Comparison of ENCODE assay signal across 12 cellular contexts in genomic region chr10:79405221-79405994, GRCh38. TPM values are rescaled to one million over a fixed set of nuclear protein-coding genes. Genes with fewer than 3 reads are reported as not detected.
DNase-seq lines count a peak whose midpoint lies in the region; TF ChIP-seq lines count a peak whose summit lies in the region.
"Had no signal": no experiment of that assay in that cellular context is flagged by ENCODE, and none has a peak within 500 bp of the region (broad histone marks: within the 10 kb centered on the region; RNA-seq: fewer than 3 reads in every experiment).

No MANE protein-coding gene starts in this region.

- H3K27me3 ChIP-seq in SJCRH30 (no peaks in the 10 kb centered on the region), hepatocyte (no peaks in the 10 kb centered on the region), sigmoid colon (no peaks in the 10 kb centered on the region)

- no peaks in the 10 kb centered on the region for H4K20me1 ChIP-seq in hepatocyte (ENCODE audit: insufficient read depth, poor library complexity, severe bottlenecking)

- 66% methylated on average over 13 of the region's 13 CpGs for WGBS in hepatocyte (ENCODE audit: low lambda C conversion rate, missing lambda C conversion rate)
- 70 to 74% methylated on average over 13 of the region's 13 CpGs for WGBS in sigmoid colon, 2 donors

- DNase-seq in EH (ENCODE audit: low read depth) (peak; percentile 27), SJCRH30 (peak; percentile 51 to 71), hepatocyte (ENCODE audit: low spot score) (peak; percentile 61), sigmoid colon (peak; percentile 75), erythroblast (lab: John Stamatoyannopoulos, UW) (no peak), HuH-7.5 (ENCODE audit: low spot score) (no peak)
- DNase-seq in activated CD4-positive, alpha-beta T cell treated with anti-CD3 and anti-CD28 coated beads, Interleukin-2, amount 50 U/mL, for 4 hours: no peak
- no peak for DNase-seq in activated CD4-positive, CD25-positive, alpha-beta regulatory T cell (lab: John Stamatoyannopoulos, UW)
- DNase-seq: CD8-positive, alpha-beta memory T cell; effector memory CD8-positive, alpha-beta T cell; NCI-H1694 had no signal

- H2AFZ ChIP-seq in hepatocyte: no peak overlapping the region

- TF ChIP-seq EP300 in sigmoid colon (IDR thresholded peaks at IDR 0.05): no peak

- H3K36me3 ChIP-seq in SJCRH30: peaks cover 17% of the 10 kb centered on the region
- no peaks in the 10 kb centered on the region for H3K36me3 ChIP-seq in hepatocyte (replicated peaks; ENCODE audit: insufficient read depth, low read depth)
- H3K36me3 ChIP-seq in sigmoid colon: no peaks in the 10 kb centered on the region

- H3K79me2 ChIP-seq in hepatocyte: peaks cover 26% of the 10 kb centered on the region

- H3K9me3 ChIP-seq in SJCRH30 (replicated peaks) (no peaks in the 10 kb centered on the region), hepatocyte (ENCODE audit: low read depth) (no peaks in the 10 kb centered on the region), sigmoid colon (no peaks in the 10 kb centered on the region)

- H3K4me1 ChIP-seq in SJCRH30 (peaks cover 78% of the 10 kb centered on the region), hepatocyte (ENCODE audit: insufficient read depth) (peaks cover 93% of the 10 kb centered on the region), sigmoid colon (no peaks in the 10 kb centered on the region)

- no peaks in the 10 kb centered on the region for H3K9me2 ChIP-seq in hepatocyte (replicated peaks; ENCODE audit: insufficient read depth)

- peak overlapping the region; percentile 29 for H3K4me2 ChIP-seq in hepatocyte

- TF ChIP-seq POLR2A in sigmoid colon (IDR thresholded peaks at IDR 0.05) (no peak), erythroblast (IDR thresholded peaks at IDR 0.05; ENCODE audit: low read length) (no peak)

- no peak overlapping the region for H3K27ac ChIP-seq in SJCRH30
- peak overlapping the region; percentile 93 for H3K27ac ChIP-seq in hepatocyte
- H3K27ac ChIP-seq in sigmoid colon: no peak overlapping the region

- no peak overlapping the region for H3K4me3 ChIP-seq in SJCRH30
- no peak overlapping the region for H3K4me3 ChIP-seq in hepatocyte
- no peak overlapping the region for H3K4me3 ChIP-seq in sigmoid colon

- TF ChIP-seq CTCF in hepatocyte (IDR thresholded peaks at IDR 0.05; ENCODE audit: poor library complexity) (no peak), sigmoid colon (IDR thresholded peaks at IDR 0.05) (no peak)

- intact Hi-C loops in sigmoid colon (cut with DNase I): no loop called here

RNA-seq across cellular contexts. Expression of gene ZCCHC24, which starts 40.0 kb away (rescaled TPM):
- 53.1 and 53.7 TPM in 2 replicates for total RNA-seq in SJCRH30 (2014; rRNA removed; shearing (Covaris generic))
- total RNA-seq in hepatocyte: 18.3 and 20.1 TPM in 2 replicates
- 14.5 and 20.6 TPM in 2 replicates for polyA plus RNA-seq in hepatocyte
- 100 to 1,000 TPM in 3 of 4 donors, 10 to 100 TPM in 1; 82.6 to 141 (median 121) TPM for total RNA-seq in sigmoid colon
- polyA plus RNA-seq in sigmoid colon: 10 to 100 TPM in 2 of 3 donors, 1 to 10 TPM in 1; 7.6 to 31.2 (median 21.1) TPM
- polyA plus RNA-seq: neural cell had no signal

RNA-seq across cellular contexts. Expression of gene PPIF, which starts 58.1 kb away (rescaled TPM):
- 98.8 and 103 TPM in 2 replicates for total RNA-seq in SJCRH30 (2014; rRNA removed; shearing (Covaris generic))
- total RNA-seq in hepatocyte (64.3 and 79.4 TPM in 2 replicates), sigmoid colon (10 to 100 TPM; 26.4 to 48.5 (median 32.5) TPM)
- polyA plus RNA-seq in hepatocyte (69.7 and 70.3 TPM in 2 replicates), sigmoid colon (10 to 100 TPM; 60.7 to 74.9 (median 71.9) TPM)

Comparison
In these comparisons a context has a peak if more than half of its experiments do, and no peak if none do; other contexts are left out.
1. DNase-seq: peak in EH (single experiment), SJCRH30 (2 of 2), hepatocyte (single experiment) and sigmoid colon (single experiment); none in activated CD4-positive, alpha-beta T cell treated with anti-CD3 and anti-CD28 coated beads, Interleukin-2, amount 50 U/mL, for 4 hours (0 of 2), erythroblast (0 of 2), activated CD4-positive, CD25-positive, alpha-beta regulatory T cell (0 of 4) and HuH-7.5 (single experiment).